Comparison of ENCODE assay signal across 8 cellular contexts in the genomic region with DNA sequence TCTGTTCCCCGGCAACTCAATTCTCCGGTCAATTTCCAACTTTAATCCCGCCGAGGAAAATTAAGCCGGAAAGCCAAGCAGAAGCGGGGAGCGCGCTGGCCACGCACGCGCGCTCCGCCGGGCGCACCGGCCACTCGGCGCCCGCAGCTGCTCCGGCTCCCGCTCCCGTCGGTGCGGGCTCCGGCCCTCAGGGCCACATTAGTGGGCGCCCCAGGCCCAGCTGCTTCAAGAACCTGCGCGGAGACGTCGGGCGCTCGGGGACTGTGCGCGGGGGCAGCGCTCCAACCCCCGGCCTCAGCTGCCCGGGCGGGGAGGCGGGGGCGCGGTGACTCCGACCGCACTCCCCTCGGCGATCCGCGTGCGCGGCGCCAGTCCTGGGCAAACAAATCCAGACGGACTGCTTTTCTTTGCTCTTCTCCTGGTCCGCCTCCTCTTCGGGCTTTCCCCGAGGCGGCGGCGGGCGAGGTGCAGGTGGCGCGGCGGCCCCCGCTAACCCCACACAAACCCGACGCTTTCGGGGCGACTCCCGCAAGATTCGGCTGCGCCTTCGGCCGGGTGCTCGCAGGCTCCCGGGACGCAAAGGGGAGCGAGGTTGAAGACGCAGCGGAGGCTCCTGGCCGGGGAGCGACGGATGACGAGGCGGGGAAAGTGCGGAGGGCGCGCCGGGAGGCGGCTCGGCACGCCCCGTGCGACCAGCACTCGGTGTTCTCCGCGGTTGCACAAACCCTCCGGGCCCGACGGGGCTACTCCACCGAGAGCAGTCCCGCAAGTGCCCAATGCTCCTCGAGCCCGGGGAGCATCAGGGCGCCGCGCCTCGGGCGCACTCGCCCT. TPM values are rescaled to one million over a fixed set of nuclear protein-coding genes. Genes with fewer than 3 reads are reported as not detected.
A peak's percentile ranks its signal among the peaks of the same experiment; 100 is the strongest.
DNase-seq lines count a peak whose midpoint lies in the region; ATAC-seq and TF ChIP-seq lines count a peak whose summit lies in the region.
"Not testable (repeated sequence)": the region's sequence is repeated elsewhere in the genome, so short reads cannot be mapped to it uniquely, and the experiment has no call there.

No MANE protein-coding gene starts in this region.

- not testable (repeated sequence) for H3K27ac Mint-ChIP-seq in CD4-positive, alpha-beta T cell

- not testable (repeated sequence) for H3K36me3 Mint-ChIP-seq in CD4-positive, alpha-beta T cell (ENCODE audit: low read depth)

- H3K9me3 Mint-ChIP-seq in CD4-positive, alpha-beta T cell, result not testable (repeated sequence)

- H3K9me3 ChIP-seq in CD4-positive, alpha-beta T cell (ENCODE audit: control insufficient read depth, low read length), result not testable (repeated sequence)

- ATAC-seq in CD4-positive, alpha-beta T cell (ENCODE audit: poor library complexity), result not testable (repeated sequence)
- peak; percentile 8 for ATAC-seq in GM21423 (IDR thresholded peaks at IDR 0.05; ENCODE audit: unreplicated experiment)
- peak; percentile 21 for ATAC-seq in foreskin keratinocyte

- intact Hi-C loops in CD4-positive, alpha-beta T cell (cut with DNase I, micrococcal nuclease), result not testable (repeated sequence)

- H3K4me3 Mint-ChIP-seq in CD4-positive, alpha-beta T cell, result peak overlapping the region; percentile 87

- H3K27ac ChIP-seq in CD4-positive, alpha-beta T cell (ENCODE audit: low read depth, low read length), result not testable (repeated sequence)
- H3K27ac ChIP-seq in foreskin keratinocyte, result peak overlapping the region; percentile 81

- H3K4me1 Mint-ChIP-seq in CD4-positive, alpha-beta T cell (ENCODE audit: low read depth), result peaks cover 16% of the 10 kb centered on the region

- in situ Hi-C loops in SK-MEL-5 (cut with HindIII; ENCODE audit: low pct_unique_long_range_greater_than_20kb, low sequenced_read_pairs), result not testable (repeated sequence)

- not testable (repeated sequence) for TF ChIP-seq CTCF in CD4-positive, alpha-beta T cell (IDR thresholded peaks at IDR 0.05); foreskin keratinocyte (conservative IDR thresholded peaks at IDR 0.05)

- CTCF ChIA-PET in CD4-positive, alpha-beta T cell (lab: Charles Lee), result not testable (repeated sequence)

- peaks cover 12% of the 10 kb centered on the region for H3K27me3 Mint-ChIP-seq in CD4-positive, alpha-beta T cell

- peak in 2 of 10 experiments; percentile 10 to 36 for DNase-seq in CD4-positive, alpha-beta T cell
- DNase-seq in HK-2 (ENCODE audit: unreplicated experiment), result peak; percentile 59
- DNase-seq in SK-MEL-5 (ENCODE audit: low read depth, low spot score), result peak; percentile 25
- peak; percentile 52 for DNase-seq in amniotic epithelial cell (ENCODE audit: low read depth)
- peak in 1 of 2 donors; percentile 59 for DNase-seq in foreskin keratinocyte
- DNase-seq in mucosa of gallbladder (ENCODE audit: low spot score), result peak; percentile 38
- DNase-seq in stimulated activated CD4-positive, alpha-beta T cell treated with anti-CD3 and anti-CD28 coated beads, Interleukin-4, amount 100 ng/mL, for 48 hours (ENCODE audit: low read depth in 2 of 2), result peak; percentile 17

- H3K4me1 ChIP-seq in foreskin keratinocyte, result not testable (repeated sequence)

- H3K27me3 ChIP-seq in CD4-positive, alpha-beta T cell (ENCODE audit: control insufficient read depth, insufficient read depth, low read length), result peaks cover 27% of the 10 kb centered on the region
- not testable (repeated sequence) for H3K27me3 ChIP-seq in foreskin keratinocyte

- POLR2A ChIA-PET in CD4-positive, alpha-beta T cell (lab: Charles Lee), result not testable (repeated sequence)

RNA-seq across cellular contexts. Expression of a gene that starts 0.9 kb away (rescaled TPM):
- 1 to 10 TPM; 3.4 to 3.5 TPM for total RNA-seq in CD4-positive, alpha-beta T cell
- total RNA-seq in SK-MEL-5 (2014; rRNA removed; shearing (Covaris generic)), result 28.5 and 32.3 TPM in 2 replicates
- 52.5 and 62.0 TPM in 2 replicates for polyA plus RNA-seq in SK-MEL-5 (2015; cell fraction: cytosol; rRNA removed)
- 25.6 and 39.7 TPM in 2 replicates for polyA plus RNA-seq in SK-MEL-5 (2015; cell fraction: nucleus; rRNA removed)
- total RNA-seq in foreskin keratinocyte (21.4 and 24.2 TPM in 2 replicates), mucosa of gallbladder (70.1 TPM)
- polyA plus RNA-seq in foreskin keratinocyte, result 15.1 and 19.0 TPM in 2 replicates
